1 cellular context compared by ENCODE assay signal in the genomic region with DNA sequence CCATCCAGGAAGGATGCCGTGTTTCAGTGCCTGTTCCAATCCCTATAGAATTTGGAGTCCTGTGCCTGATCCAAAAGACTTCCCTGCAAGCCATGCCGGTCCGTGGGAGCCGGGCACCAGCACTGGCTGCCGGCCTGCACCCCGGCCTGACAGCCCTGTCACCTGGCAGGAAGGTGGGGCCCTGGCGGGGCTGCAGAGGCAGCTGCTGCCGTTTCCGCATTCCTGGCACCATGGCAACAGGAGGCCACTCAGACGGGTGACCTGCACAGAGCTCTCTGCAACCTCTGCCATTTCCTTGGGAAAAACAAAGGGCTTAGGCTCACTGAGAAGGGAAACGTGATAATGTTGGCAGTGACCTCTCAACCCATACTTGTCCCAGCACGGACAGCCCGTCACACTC.
TF ChIP-seq lines count a peak whose summit lies in the region.

No MANE protein-coding gene starts in this region.

TF ChIP-seq in HepG2, 621 proteins besides CTCF, POLR2A, EP300 and RAD21 (continued from another document):
- peak; percentile 54; the same call in 1 of the 2 replicates for TF ChIP-seq ARID4A (CRISPR knock-in tag; IDR thresholded peaks at IDR 0.05; ENCODE audit: borderline replicate concordance)
- TF ChIP-seq NR2F1 (CRISPR knock-in tag; IDR thresholded peaks at IDR 0.05), result 0 out of 4 replicates have a peak, but pooled peaks of 1 of the 2 experiments have one; percentile 20
- TF ChIP-seq, protein P1, sequence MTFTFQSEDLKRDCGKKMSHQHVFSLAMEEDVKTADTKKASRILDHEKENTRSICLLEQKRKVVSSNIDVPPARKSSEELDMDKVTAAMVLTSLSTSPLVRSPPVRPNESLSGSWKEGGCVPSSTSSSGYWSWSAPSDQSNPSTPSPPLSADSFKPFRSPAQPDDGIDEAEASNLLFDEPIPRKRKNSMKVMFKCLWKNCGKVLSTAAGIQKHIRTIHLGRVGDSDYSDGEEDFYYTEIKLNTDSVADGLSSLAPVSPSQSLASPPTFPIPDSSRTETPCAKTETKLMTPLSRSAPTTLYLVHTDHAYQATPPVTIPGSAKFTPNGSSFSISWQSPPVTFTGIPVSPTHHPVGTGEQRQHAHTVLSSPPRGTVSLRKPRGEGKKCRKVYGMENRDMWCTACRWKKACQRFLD (CRISPR knock-in tag; IDR thresholded peaks at IDR 0.05; ENCODE audit: borderline replicate concordance), result no peak
